12 cellular contexts compared by ENCODE assay signal in genomic region chr11:43904737-43905515, GRCh38. TPM values are rescaled to one million over a fixed set of nuclear protein-coding genes. Genes with fewer than 3 reads are reported as not detected.
DNase-seq lines count a peak whose midpoint lies in the region; ATAC-seq and TF ChIP-seq lines count a peak whose summit lies in the region.
"Had no signal": no experiment of that assay in that cellular context is flagged by ENCODE, and none has a peak within 500 bp of the region (broad histone marks: within the 10 kb centered on the region; RNA-seq: fewer than 3 reads in every experiment).

No MANE protein-coding gene starts in this region.

- ATAC-seq in HG03196 (IDR thresholded peaks at IDR 0.05; ENCODE audit: unreplicated experiment) = no peak
- ATAC-seq in activated CD8-positive, alpha-beta T cell treated with anti-CD3 and anti-CD28 coated beads for 36 hours = no peak

- intact Hi-C loops in activated CD8-positive, alpha-beta T cell treated with anti-CD3 and anti-CD28 coated beads for 36 hours (cut with micrococcal nuclease) = no loop called here

- peaks cover 37% of the 10 kb centered on the region for H3K36me3 Mint-ChIP-seq in activated CD8-positive, alpha-beta T cell treated with anti-CD3 and anti-CD28 coated beads for 36 hours (ENCODE audit: low read depth)

- H3K9ac ChIP-seq in GM23248 = peak overlapping the region; percentile 6; the same call in 1 of the 2 replicates

- H3K27ac ChIP-seq in GM23248 (peak overlapping the region; percentile 47), hepatocyte (peak overlapping the region; percentile 16)
- H3K27ac ChIP-seq: C4-2B had no signal

- H3K36me3 ChIP-seq in GM23248 (ENCODE audit: low read depth) (0 out of 2 replicates have a peak, but pooled peaks cover 11% of the 10 kb centered on the region), hepatocyte (replicated peaks; ENCODE audit: insufficient read depth, low read depth) (no peaks in the 10 kb centered on the region)

- H3K4me1 Mint-ChIP-seq in activated CD8-positive, alpha-beta T cell treated with anti-CD3 and anti-CD28 coated beads for 36 hours (ENCODE audit: low read depth) = peaks cover 18% of the 10 kb centered on the region

- H2AFZ ChIP-seq in GM23248 (0 out of 2 replicates have a peak overlapping the region, but pooled peaks have one; percentile 9), hepatocyte (no peak overlapping the region)

- in situ Hi-C loops in GM23248 (cut with MboI) = loop anchor here (10.0 kb wide), 1 partner anchor 120 kb away; no protein-coding TSS in a partner anchor

- no peaks in the 10 kb centered on the region for H3K9me3 ChIP-seq in GM23248 (ENCODE audit: low read depth)
- no peaks in the 10 kb centered on the region for H3K9me3 ChIP-seq in hepatocyte (ENCODE audit: low read depth)

- H4K20me1 ChIP-seq in GM23248 (ENCODE audit: insufficient read depth) = no peaks in the 10 kb centered on the region
- no peaks in the 10 kb centered on the region for H4K20me1 ChIP-seq in hepatocyte (ENCODE audit: insufficient read depth, poor library complexity, severe bottlenecking)

- POLR2A ChIA-PET in activated CD8-positive, alpha-beta T cell treated with anti-CD3 and anti-CD28 coated beads for 36 hours (lab: Charles Lee) = no interaction called here

- peaks cover 20% of the 10 kb centered on the region for H3K79me2 ChIP-seq in GM23248 (ENCODE audit: insufficient read depth)
- peaks cover 3% of the 10 kb centered on the region for H3K79me2 ChIP-seq in hepatocyte

- H3K9me3 Mint-ChIP-seq in activated CD8-positive, alpha-beta T cell treated with anti-CD3 and anti-CD28 coated beads for 36 hours = no peaks in the 10 kb centered on the region
- H3K9me3 Mint-ChIP-seq: immature natural killer cell had no signal

- H3K27me3 Mint-ChIP-seq in activated CD8-positive, alpha-beta T cell treated with anti-CD3 and anti-CD28 coated beads for 36 hours = no peaks in the 10 kb centered on the region

- H3K27ac Mint-ChIP-seq in activated CD8-positive, alpha-beta T cell treated with anti-CD3 and anti-CD28 coated beads for 36 hours = no peak overlapping the region

- H3K9me2 ChIP-seq in GM23248 (ENCODE audit: insufficient read depth) (no peaks in the 10 kb centered on the region), hepatocyte (replicated peaks; ENCODE audit: insufficient read depth) (no peaks in the 10 kb centered on the region)

- CTCF ChIA-PET in activated CD8-positive, alpha-beta T cell treated with anti-CD3 and anti-CD28 coated beads for 36 hours (lab: Charles Lee) = interaction anchor here (4.0 kb wide), 1 partner anchor 16 kb away, joined by 27 read pairs; no protein-coding TSS in a partner anchor

- WGBS in GM23248 (ENCODE audit: low coverage in 1 of 2, low lambda C conversion rate in 2 of 2, missing lambda C conversion rate in 2 of 2), 2 experiments = 65 to 67% methylated on average over 10 of the region's 10 CpGs
- 84% methylated on average over 10 of the region's 10 CpGs for WGBS in hepatocyte (ENCODE audit: low lambda C conversion rate, missing lambda C conversion rate)

- H3K27me3 ChIP-seq in GM23248 (replicated peaks; ENCODE audit: insufficient read depth) (no peaks in the 10 kb centered on the region), hepatocyte (no peaks in the 10 kb centered on the region)

- peak; percentile 70 for DNase-seq in GM23248
- peak; percentile 59 for DNase-seq in dermis blood vessel endothelial cell
- DNase-seq in hepatocyte (ENCODE audit: low spot score) = no peak
- peak; percentile 33 for DNase-seq in skeletal muscle cell (ENCODE audit: low read depth)
- no peak for DNase-seq in kidney tubule cell (ENCODE audit: low spot score)
- no peak for DNase-seq in NCI-H187 (lab: John Stamatoyannopoulos, UW)
- DNase-seq in activated CD8-positive, alpha-beta T cell treated with anti-CD3 and anti-CD28 coated beads for 36 hours = no peak
- DNase-seq: activated CD8-positive, alpha-beta memory T cell treated with anti-CD3 and anti-CD28 coated beads, Interleukin-2, amount 50 U/mL, for 48 hours; immature natural killer cell; NCI-H526 treated with DMSO at 0.1 percent for 48 hours had no signal

- H3K4me2 ChIP-seq in GM23248 (ENCODE audit: unreplicated experiment) (peak overlapping the region; percentile 8), hepatocyte (peak overlapping the region; percentile 26)

- no peak overlapping the region for H3K4me3 Mint-ChIP-seq in activated CD8-positive, alpha-beta T cell treated with anti-CD3 and anti-CD28 coated beads for 36 hours
- H3K4me3 Mint-ChIP-seq: immature natural killer cell had no signal

- H3K4me3 ChIP-seq in GM23248 (no peak overlapping the region), hepatocyte (no peak overlapping the region), skeletal muscle cell (ENCODE audit: low read depth, low read length) (no peak overlapping the region)

- no peak for TF ChIP-seq CTCF in hepatocyte (IDR thresholded peaks at IDR 0.05; ENCODE audit: poor library complexity)
- no peak for TF ChIP-seq CTCF in activated CD8-positive, alpha-beta T cell treated with anti-CD3 and anti-CD28 coated beads for 36 hours (IDR thresholded peaks at IDR 0.05)

- H3K4me1 ChIP-seq in GM23248 (ENCODE audit: insufficient read depth) = 0 out of 2 replicates have a peak, but pooled peaks cover 4% of the 10 kb centered on the region
- H3K4me1 ChIP-seq in hepatocyte (ENCODE audit: insufficient read depth) = peaks cover 7% of the 10 kb centered on the region

- peaks cover 9% of the 10 kb centered on the region; the same call in 1 of the 2 replicates for H3F3A ChIP-seq in GM23248 (ENCODE audit: insufficient read depth)

RNA-seq across cellular contexts. Expression of gene ALKBH3, which starts 24.3 kb away (rescaled TPM):
- 36.6 and 46.8 TPM in 2 replicates for total RNA-seq in GM23248 (2014; rRNA removed; shearing (Covaris generic))
- polyA plus RNA-seq in GM23248 (2016; fragmentation: Nextera tagmentation; extraction: Ambion mirVana) = 29.3 and 31.2 TPM in 2 replicates
- 27.4 and 40.0 TPM in 2 replicates for total RNA-seq in dermis blood vessel endothelial cell
- total RNA-seq in hepatocyte = 22.0 and 27.2 TPM in 2 replicates
- polyA plus RNA-seq in hepatocyte = 18.2 and 23.8 TPM in 2 replicates
- 10 to 100 TPM; 40.1 to 48.4 TPM for total RNA-seq in activated CD8-positive, alpha-beta T cell treated with anti-CD3 and anti-CD28 coated beads for 36 hours

RNA-seq across cellular contexts. Expression of gene C11orf96, which starts 37.5 kb away (rescaled TPM):
- 1.8 TPM in 2 replicates for total RNA-seq in GM23248 (2014; rRNA removed; shearing (Covaris generic))
- polyA plus RNA-seq in GM23248 (2016; fragmentation: Nextera tagmentation; extraction: Ambion mirVana) = 0.38 and 1.1 TPM in 2 replicates
- total RNA-seq in dermis blood vessel endothelial cell = 5.5 and 8.7 TPM in 2 replicates
- 23.2 and 30.7 TPM in 2 replicates for total RNA-seq in hepatocyte
- polyA plus RNA-seq in hepatocyte = 9.3 and 13.3 TPM in 2 replicates
- total RNA-seq in activated CD8-positive, alpha-beta T cell treated with anti-CD3 and anti-CD28 coated beads for 36 hours = 1 to 10 TPM; 1.0 to 1.3 TPM
- polyA plus RNA-seq: immature natural killer cell had no signal

Comparison
In these comparisons a context has a peak if more than half of its experiments do, and no peak if none do; other contexts are left out.
1. DNase-seq: peak in GM23248 (single experiment), dermis blood vessel endothelial cell (single experiment) and skeletal muscle cell (single experiment); none in hepatocyte (single experiment), kidney tubule cell (single experiment), NCI-H187 (0 of 2) and activated CD8-positive, alpha-beta T cell treated with anti-CD3 and anti-CD28 coated beads for 36 hours (single experiment).